ENCODE assay signal across 8 cellular contexts in genomic region chr3:168865022-168865551, GRCh38.
DNase-seq lines count a peak whose midpoint lies in the region; ATAC-seq, FAIRE-seq and TF ChIP-seq lines count a peak whose summit lies in the region.

No MANE protein-coding gene starts in this region.

- no peak overlapping the region for H2BK15ac ChIP-seq in mesendoderm (replicated peaks; ENCODE audit: low read depth)

- no peak for FAIRE-seq in K562 (lab: Jason Lieb, UNC)

- no peak overlapping the region for H3K9ac ChIP-seq in K562 (ENCODE audit: insufficient read depth in 1 of 2, low read depth in 2 of 2, low read length in 2 of 2)
- H3K9ac ChIP-seq in mesendoderm (ENCODE audit: low read length): no peak overlapping the region

- peak in 2 of 3 experiments; percentile 34 to 52; a peak in 2 of 6 replicates for TF ChIP-seq CTCF in K562 (IDR thresholded peaks at IDR 0.05 in 2 of 3, conservative IDR thresholded peaks at IDR 0.05 in 1 of 3; ENCODE audit: insufficient read depth in 2 of 3, low read depth in 1 of 3, low read length in 3 of 3)

- H4K20me1 ChIP-seq in K562 (replicated peaks; ENCODE audit: control insufficient read depth, insufficient read depth, low read length): no peaks in the 10 kb centered on the region

- H3K56ac ChIP-seq in mesendoderm (ENCODE audit: low read length): no peak overlapping the region

- no peaks in the 10 kb centered on the region for H3K36me3 Mint-ChIP-seq in activated T-helper 1 cell treated with anti-CD3 and anti-CD28 coated beads, Interleukin-12 subunit alpha, Interleukin-12 subunit beta, Interleukin-2, Interleukin-4 antibody, amounts not matched to agents 30 ng/mL and 10 ng/mL and 1 ng/mL, durations not matched to agents 14 hours and 24 hours and 36 hours (ENCODE audit: low read depth)

- H3K4me2 ChIP-seq in K562 (ENCODE audit: insufficient read depth, low read length) (no peak overlapping the region), mesendoderm (ENCODE audit: low read length) (no peak overlapping the region)

- H3K79me2 ChIP-seq in K562 (ENCODE audit: control insufficient read depth, insufficient read depth, low read length) (no peaks in the 10 kb centered on the region), mesendoderm (ENCODE audit: control insufficient read depth, insufficient read depth, low read length) (no peaks in the 10 kb centered on the region)

- ATAC-seq in K562 (no peak), HG03039 (IDR thresholded peaks at IDR 0.05; ENCODE audit: unreplicated experiment) (no peak)

- no peak for TF ChIP-seq POLR2A in K562 (conservative IDR thresholded peaks at IDR 0.05)

- H2AFZ ChIP-seq in K562 (ENCODE audit: low read depth, low read length): no peak overlapping the region

- no peaks in the 10 kb centered on the region for H3K9me3 ChIP-seq in K562 (replicated peaks; ENCODE audit: control insufficient read depth, insufficient read depth, low read depth, low read length)

- no peak for TF ChIP-seq EP300 in K562 (IDR thresholded peaks at IDR 0.05; ENCODE audit: low read length)

- H3K9me1 ChIP-seq in K562 (ENCODE audit: control insufficient read depth, insufficient read depth, low read length): no peaks in the 10 kb centered on the region

- H3K4me3 ChIP-seq in K562 (no peak overlapping the region), mesendoderm (ENCODE audit: low read length) (no peak overlapping the region)

- WGBS in K562 (ENCODE audit: insufficient coverage, low coverage, missing lambda C conversion rate): 0% methylated on average over 1 of the region's 1 CpG
- WGBS in mesendoderm (ENCODE audit: extremely low coverage, insufficient coverage, low lambda C conversion rate): no CpG with 5 or more reads among the region's 1 CpG

- no TSS peak for BruUV-seq in K562 (replicated peaks; lab: Mats Ljungman, UMichigan)

- H3K18ac ChIP-seq in mesendoderm (ENCODE audit: low read length): no peak overlapping the region

- H3K4ac ChIP-seq in mesendoderm (ENCODE audit: low read depth, low read length): no peak overlapping the region

- no peak overlapping the region for H3K27ac Mint-ChIP-seq in activated T-helper 1 cell treated with anti-CD3 and anti-CD28 coated beads, Interleukin-12 subunit alpha, Interleukin-12 subunit beta, Interleukin-2, Interleukin-4 antibody, amounts not matched to agents 30 ng/mL and 10 ng/mL and 1 ng/mL, durations not matched to agents 14 hours and 24 hours and 36 hours

- in situ Hi-C loops in KBM-7 (cut with MboI; ENCODE audit: low pct_unique_long_range_greater_than_20kb, low sequenced_read_pairs) (no loop called here), K562 (cut with MboI) (no loop called here)

- H3K27me3 ChIP-seq in K562 (ENCODE audit: control insufficient read depth in 2 of 2, insufficient read depth in 2 of 2, low read length in 2 of 2) (no peaks in the 10 kb centered on the region), mesendoderm (ENCODE audit: insufficient read depth, low read length, poor library complexity) (no peaks in the 10 kb centered on the region)

- no peak overlapping the region for H2AK5ac ChIP-seq in mesendoderm (ENCODE audit: low read length)

- POLR2A ChIA-PET in K562 (lab: Yijun Ruan, JAX): no interaction called here

- H3K4me3 Mint-ChIP-seq in activated T-helper 1 cell treated with anti-CD3 and anti-CD28 coated beads, Interleukin-12 subunit alpha, Interleukin-12 subunit beta, Interleukin-2, Interleukin-4 antibody, amounts not matched to agents 30 ng/mL and 10 ng/mL and 1 ng/mL, durations not matched to agents 14 hours and 24 hours and 36 hours: no peak overlapping the region

- no peaks in the 10 kb centered on the region for H3K9me3 Mint-ChIP-seq in activated T-helper 1 cell treated with anti-CD3 and anti-CD28 coated beads, Interleukin-12 subunit alpha, Interleukin-12 subunit beta, Interleukin-2, Interleukin-4 antibody, amounts not matched to agents 30 ng/mL and 10 ng/mL and 1 ng/mL, durations not matched to agents 14 hours and 24 hours and 36 hours

- TF ChIP-seq RAD21 in K562 (CRISPR knock-in tag; conservative IDR thresholded peaks at IDR 0.05 in 1 of 2, IDR thresholded peaks at IDR 0.05 in 1 of 2): peak; percentile 22 to 50; a peak in 3 of 4 replicates

- H3K27me3 Mint-ChIP-seq in activated T-helper 1 cell treated with anti-CD3 and anti-CD28 coated beads, Interleukin-12 subunit alpha, Interleukin-12 subunit beta, Interleukin-2, Interleukin-4 antibody, amounts not matched to agents 30 ng/mL and 10 ng/mL and 1 ng/mL, durations not matched to agents 14 hours and 24 hours and 36 hours (ENCODE audit: insufficient read depth): no peaks in the 10 kb centered on the region

- H3K36me3 ChIP-seq in K562 (ENCODE audit: control insufficient read depth, insufficient read depth, low read length) (no peaks in the 10 kb centered on the region), mesendoderm (ENCODE audit: control insufficient read depth, insufficient read depth, low read length) (no peaks in the 10 kb centered on the region)

- intact Hi-C loops in K562 (cut with micrococcal nuclease): loop anchor here (2.0 to 5.0 kb wide), 2 partner anchors 804 to 877 kb away; no protein-coding TSS in a partner anchor
- intact Hi-C loops in activated T-helper 1 cell treated with anti-CD3 and anti-CD28 coated beads, Interleukin-12 subunit alpha, Interleukin-12 subunit beta, Interleukin-2, Interleukin-4 antibody, amounts not matched to agents 30 ng/mL and 10 ng/mL and 1 ng/mL, durations not matched to agents 14 hours and 24 hours and 36 hours (cut with micrococcal nuclease): loop anchor here (5.0 to 10.0 kb wide), 3 partner anchors 653 to 877 kb away; partner anchors contain the start of gene MECOM

- no peaks in the 10 kb centered on the region for H3K79me1 ChIP-seq in mesendoderm (ENCODE audit: low read length)

- H2BK120ac ChIP-seq in mesendoderm (ENCODE audit: low read depth, low read length): no peak overlapping the region

- H3K4me1 Mint-ChIP-seq in activated T-helper 1 cell treated with anti-CD3 and anti-CD28 coated beads, Interleukin-12 subunit alpha, Interleukin-12 subunit beta, Interleukin-2, Interleukin-4 antibody, amounts not matched to agents 30 ng/mL and 10 ng/mL and 1 ng/mL, durations not matched to agents 14 hours and 24 hours and 36 hours (ENCODE audit: low read depth): no peaks in the 10 kb centered on the region

- H3K23ac ChIP-seq in mesendoderm (ENCODE audit: low read length): no peak overlapping the region

- DNase-seq in NCI-H2107 treated with DMSO at 0.1 percent for 48 hours (lab: John Stamatoyannopoulos, UW; ENCODE audit: unreplicated experiment) (peak; percentile 45), NCI-H2107 (lab: John Stamatoyannopoulos, UW) (no peak), KBM-7 (peak; percentile 28), K562 (ENCODE audit: extremely low read depth in 1 of 4, low spot score in 3 of 4) (peak in 3 of 4 experiments; percentile 3 to 14 (median 8)), mesendoderm (peak; percentile 28), NCI-H2029 treated with DMSO at 0.1 percent for 48 hours (lab: John Stamatoyannopoulos, UW) (no peak)
- no peak for DNase-seq in activated T-helper 1 cell treated with anti-CD3 and anti-CD28 coated beads, Interleukin-12 subunit alpha, Interleukin-12 subunit beta, Interleukin-2, Interleukin-4 antibody, amounts not matched to agents 30 ng/mL and 10 ng/mL and 1 ng/mL, durations not matched to agents 14 hours and 24 hours and 36 hours (ENCODE audit: low spot score)

- H2BK5ac ChIP-seq in mesendoderm (ENCODE audit: low read length): no peak overlapping the region

- CTCF ChIA-PET in K562 (lab: Yijun Ruan, JAX; ENCODE audit: low intra/inter-chr PET ratio): no interaction called here

- H3K27ac ChIP-seq in K562 (ENCODE audit: extremely low read depth, low read depth, low read length): no peak overlapping the region
- no peak overlapping the region for H3K27ac ChIP-seq in mesendoderm (ENCODE audit: low read depth, low read length)

- H3K4me1 ChIP-seq in K562 (replicated peaks in 1 of 2; ENCODE audit: control insufficient read depth in 2 of 2, insufficient read depth in 2 of 2, low read length in 2 of 2) (no peaks in the 10 kb centered on the region), mesendoderm (ENCODE audit: control insufficient read depth, low read depth, low read length) (no peaks in the 10 kb centered on the region)

- H4K8ac ChIP-seq in mesendoderm (ENCODE audit: low read depth, low read length): no peak overlapping the region

- no peak overlapping the region for H4K5ac ChIP-seq in mesendoderm (ENCODE audit: low read length)

TF ChIP-seq in K562, 482 proteins besides CTCF, POLR2A, EP300 and RAD21:
- TF ChIP-seq ZNF384 (IDR thresholded peaks at IDR 0.05; ENCODE audit: low read depth, low read length) (peak; percentile 57; the same call in 1 of the 2 replicates), FOXP1 (CRISPR knock-in tag; IDR thresholded peaks at IDR 0.05) (no peak)

Comparison
In these comparisons a context has a peak if more than half of its experiments do, and no peak if none do; other contexts are left out.
1. DNase-seq: peak in NCI-H2107 treated with DMSO at 0.1 percent for 48 hours (single experiment), KBM-7 (single experiment), K562 (3 of 4) and mesendoderm (single experiment); none in NCI-H2107 (single experiment), activated T-helper 1 cell treated with anti-CD3 and anti-CD28 coated beads, Interleukin-12 subunit alpha, Interleukin-12 subunit beta, Interleukin-2, Interleukin-4 antibody, amounts not matched to agents 30 ng/mL and 10 ng/mL and 1 ng/mL, durations not matched to agents 14 hours and 24 hours and 36 hours (single experiment) and NCI-H2029 treated with DMSO at 0.1 percent for 48 hours (single experiment).